ENCODE assay signal across 8 cellular contexts in the genomic region with DNA sequence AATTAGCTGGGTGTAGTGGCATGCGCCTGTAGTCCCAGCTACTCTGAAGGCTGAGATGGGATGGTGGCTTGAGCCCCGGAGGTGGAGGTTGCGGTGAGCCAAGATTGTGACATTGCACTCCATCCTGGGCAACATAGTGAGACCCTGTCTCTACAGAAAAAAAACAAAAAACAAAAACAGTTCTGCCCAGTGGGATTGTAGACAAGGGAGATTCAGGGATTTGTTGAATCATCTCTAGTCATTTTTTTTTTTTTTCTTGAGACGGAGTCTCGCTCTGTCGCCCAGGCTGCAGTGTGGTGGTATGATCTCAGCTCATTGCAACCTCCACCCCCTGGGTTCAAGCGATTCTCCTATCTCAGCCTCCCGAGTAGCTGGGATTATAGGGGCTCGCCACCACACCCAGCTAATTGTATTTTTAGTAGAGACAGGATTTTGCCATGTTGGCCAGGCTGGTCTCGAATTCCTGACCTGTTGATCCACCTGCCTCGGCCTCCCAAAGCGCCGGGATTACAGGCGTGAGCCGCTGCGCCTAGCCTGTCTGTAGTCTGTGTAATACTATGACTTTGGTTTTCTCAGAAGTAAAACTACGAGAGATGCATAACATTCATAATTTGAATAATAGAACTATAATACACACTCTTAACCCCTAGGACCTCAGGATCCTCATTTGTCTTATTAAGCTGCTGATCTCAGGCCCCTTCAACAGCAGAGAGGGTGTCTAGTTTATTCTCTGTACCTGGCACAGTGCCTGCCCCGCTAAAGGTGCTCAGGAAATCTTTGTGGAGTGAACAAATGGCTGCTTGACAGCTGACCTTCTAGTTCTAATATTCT. TPM values are rescaled to one million over a fixed set of nuclear protein-coding genes. Genes with fewer than 3 reads are reported as not detected.
DNase-seq lines count a peak whose midpoint lies in the region; TF ChIP-seq lines count a peak whose summit lies in the region.

No MANE protein-coding gene starts in this region.

- H2BK12ac ChIP-seq in H9 (ENCODE audit: insufficient read length, low read depth, low read length), result no peak overlapping the region

- no peak overlapping the region for H2BK5ac ChIP-seq in H9 (ENCODE audit: insufficient read length, low read length)

- H3K9me3 Mint-ChIP-seq in H9, result no peaks in the 10 kb centered on the region

- no peak overlapping the region for H2BK15ac ChIP-seq in H9 (ENCODE audit: low read depth, low read length)

- no peak overlapping the region for H3T11ph ChIP-seq in H9 (ENCODE audit: low read length)

- H3K4me1 Mint-ChIP-seq in H9, result peaks cover 60 to 67% of the 10 kb centered on the region in 2 experiments

- peak overlapping the region; percentile 79 for H3K9ac ChIP-seq in H9 (ENCODE audit: extremely low read depth, insufficient read length, low read length)

- H4K5ac ChIP-seq in H9 (ENCODE audit: insufficient read length, low read depth, low read length), result no peak overlapping the region

- peaks cover 18% of the 10 kb centered on the region for H3K36me3 ChIP-seq in SJSA1

- TF ChIP-seq CTCF in H9 (conservative IDR thresholded peaks at IDR 0.05) (no peak), fibroblast of mammary gland (conservative IDR thresholded peaks at IDR 0.05; ENCODE audit: control insufficient read depth, insufficient read depth, low read depth, low read length) (no peak), GM10266 (IDR thresholded peaks at IDR 0.05; ENCODE audit: control insufficient read depth, insufficient read depth, low read depth, missing control alignments) (no peak)

- H3K56ac ChIP-seq in H9 (ENCODE audit: insufficient read length, low read depth, low read length), result no peak overlapping the region

- no peak overlapping the region for H3K4ac ChIP-seq in H9 (ENCODE audit: low read depth, low read length)

- H2AFZ ChIP-seq in H9 (ENCODE audit: low read length), result no peak overlapping the region

- H3K4me2 ChIP-seq in H9 (ENCODE audit: insufficient read depth, insufficient read length, low read length), result peak overlapping the region; percentile 93

- no peaks in the 10 kb centered on the region for H3K79me1 ChIP-seq in H9 (ENCODE audit: insufficient read depth, low read depth, low read length, poor library complexity, severe bottlenecking)

- H3K79me2 ChIP-seq in H9 (ENCODE audit: insufficient read depth, low read length), result peaks cover 2% of the 10 kb centered on the region; the same call in 1 of the 2 replicates

- DNase-seq in H9, result no peak
- no peak for DNase-seq in SJSA1 (ENCODE audit: low read depth in 1 of 2, low spot score in 2 of 2)
- DNase-seq in fibroblast of mammary gland (ENCODE audit: low read depth), result peak; percentile 38
- peak; percentile 13 for DNase-seq in retina
- DNase-seq in DMS153 treated with DMSO at 0.1 percent for 48 hours (lab: John Stamatoyannopoulos, UW; ENCODE audit: unreplicated experiment), result no peak
- no peak for DNase-seq in GM10266 (ENCODE audit: extremely low spot score)
- DNase-seq in stimulated activated CD4-positive, alpha-beta T cell treated with anti-CD3 and anti-CD28 coated beads, Interleukin-15, amount 100 ng/mL, for 24 hours, result no peak
- no peak for DNase-seq in hepatic stellate cell (ENCODE audit: low spot score)

- WGBS in H9 (ENCODE audit: extremely low coverage, insufficient read length, low lambda C conversion rate), result no CpG with 5 or more reads among the region's 18 CpGs

- H3K23ac ChIP-seq in H9 (ENCODE audit: insufficient read length, low read depth, low read length), result no peak overlapping the region

- H3K27me3 Mint-ChIP-seq in H9 (ENCODE audit: low read depth), result no peaks in the 10 kb centered on the region

- peak overlapping the region; percentile 99 to 100 (median 100); a peak in 6 of 7 replicates for H3K27ac Mint-ChIP-seq in H9

- H3K4me1 ChIP-seq in H9 (ENCODE audit: insufficient read depth, low read length), result peaks cover 8% of the 10 kb centered on the region; the same call in 1 of the 2 replicates
- peaks cover 27% of the 10 kb centered on the region for H3K4me1 ChIP-seq in SJSA1 (replicated peaks)

- H3K14ac ChIP-seq in H9 (ENCODE audit: insufficient read depth, low read length), result no peak overlapping the region

- H3K9me3 ChIP-seq in H9 (ENCODE audit: control insufficient read depth, low read depth, low read length) (no peaks in the 10 kb centered on the region), SJSA1 (replicated peaks) (no peaks in the 10 kb centered on the region)

- no peak overlapping the region for H2BK120ac ChIP-seq in H9 (ENCODE audit: low read depth, low read length, poor library complexity, severe bottlenecking)

- H2AK5ac ChIP-seq in H9 (ENCODE audit: insufficient read length, low read length), result no peak overlapping the region

- H3K27ac ChIP-seq in H9 (ENCODE audit: insufficient read length, low read depth, low read length), result peak overlapping the region; percentile 80
- H3K27ac ChIP-seq in SJSA1, result peak overlapping the region; percentile 90

- H4K8ac ChIP-seq in H9 (replicated peaks; ENCODE audit: insufficient read length, low read depth, low read length), result no peak overlapping the region

- H3K23me2 ChIP-seq in H9 (ENCODE audit: insufficient read length, low read depth, low read length, poor library complexity, severe bottlenecking), result peaks cover 11% of the 10 kb centered on the region

- no peaks in the 10 kb centered on the region for H4K20me1 ChIP-seq in H9 (ENCODE audit: control insufficient read depth, insufficient read depth, insufficient read length)

- no peak overlapping the region for H3K18ac ChIP-seq in H9 (ENCODE audit: insufficient read length, low read depth, low read length)

- H4K91ac ChIP-seq in H9 (ENCODE audit: insufficient read length, low read depth, low read length), result no peak overlapping the region

- peaks cover 7 to 18% (median 17%) of the 10 kb centered on the region in 3 experiments; a peak in 6 of 7 replicates for H3K36me3 Mint-ChIP-seq in H9 (ENCODE audit: insufficient read depth in 1 of 3, low read depth in 3 of 3)

- H3K27me3 ChIP-seq in H9 (ENCODE audit: insufficient read depth, low read length) (no peaks in the 10 kb centered on the region), SJSA1 (replicated peaks) (no peaks in the 10 kb centered on the region)

- peak overlapping the region; percentile 93 to 95 for H3K4me3 Mint-ChIP-seq in H9

- H2BK20ac ChIP-seq in H9 (ENCODE audit: low read depth, low read length, poor library complexity, severe bottlenecking), result no peak overlapping the region

- H3K4me3 ChIP-seq in SJSA1, result peak overlapping the region; percentile 65
- H3K4me3 ChIP-seq in fibroblast of mammary gland (ENCODE audit: control insufficient read depth, low read depth, low read length), result peak overlapping the region; percentile 88

RNA-seq across cellular contexts. Expression of a gene that starts 1.4 kb away (rescaled TPM):
- 19.3 and 19.9 TPM in 2 replicates for total RNA-seq in H9 (2021)
- total RNA-seq in SJSA1 (2014; rRNA removed; shearing (Covaris generic)), result 26.9 and 31.0 TPM in 2 replicates

RNA-seq across cellular contexts. Expression of a gene that starts 1.4 kb away (rescaled TPM):
- 27.2 and 27.4 TPM in 2 replicates for total RNA-seq in H9 (2021)
- 32.0 and 33.4 TPM in 2 replicates for total RNA-seq in SJSA1 (2014; rRNA removed; shearing (Covaris generic))

RNA-seq across cellular contexts. Expression of a gene that starts 20.3 kb away (rescaled TPM):
- 11.7 and 14.3 TPM in 2 replicates for total RNA-seq in H9 (2021)
- 2.0 and 5.1 TPM in 2 replicates for total RNA-seq in SJSA1 (2014; rRNA removed; shearing (Covaris generic))

RNA-seq across cellular contexts. Expression of a gene that starts 39.6 kb away (rescaled TPM):
- total RNA-seq in H9 (2021), result 8.3 and 9.7 TPM in 2 replicates
- total RNA-seq in SJSA1 (2014; rRNA removed; shearing (Covaris generic)), result 20.1 and 29.0 TPM in 2 replicates

RNA-seq across cellular contexts. Expression of a gene that starts 46.7 kb away (rescaled TPM):
- 0.48 and 0.53 TPM in 2 replicates for total RNA-seq in H9 (2021)
- not detected in 2 replicates for total RNA-seq in SJSA1 (2014; rRNA removed; shearing (Covaris generic))

Comparison
In these comparisons a context has a peak if more than half of its experiments do, and no peak if none do; other contexts are left out.
1. DNase-seq: peak in fibroblast of mammary gland (single experiment) and retina (single experiment); none in H9 (single experiment), SJSA1 (0 of 2), DMS153 treated with DMSO at 0.1 percent for 48 hours (single experiment), GM10266 (single experiment), stimulated activated CD4-positive, alpha-beta T cell treated with anti-CD3 and anti-CD28 coated beads, Interleukin-15, amount 100 ng/mL, for 24 hours (single experiment) and hepatic stellate cell (single experiment).